Comparison of ENCODE assay signal across 1 cellular context in genomic region chr2:101145406-101145805, GRCh38.
TF ChIP-seq lines count a peak whose summit lies in the region.

No MANE protein-coding gene starts in this region.

TF ChIP-seq in HEK293, 187 proteins besides CTCF, POLR2A, EP300 and RAD21 (continued from another document):
- no peak for TF ChIP-seq ZSCAN4 (tag by site-specific recombination; IDR thresholded peaks at IDR 0.05)
- peak; percentile 64 for TF ChIP-seq PRDM1 (tag by site-specific recombination; IDR thresholded peaks at IDR 0.05)
- TF ChIP-seq SCRT2 (tag by site-specific recombination; IDR thresholded peaks at IDR 0.05), result peak; percentile 87
- no peak for TF ChIP-seq ZSCAN30 (tag by site-specific recombination; IDR thresholded peaks at IDR 0.05)
- TF ChIP-seq PRDM4 (tag by site-specific recombination; IDR thresholded peaks at IDR 0.05), result peak; percentile 78
- no peak for TF ChIP-seq ZNF791 (tag by site-specific recombination; IDR thresholded peaks at IDR 0.05)
- TF ChIP-seq ZNF175 (tag by site-specific recombination; IDR thresholded peaks at IDR 0.05), result no peak
- TF ChIP-seq ZNF302 (tag by site-specific recombination; IDR thresholded peaks at IDR 0.05; ENCODE audit: low read depth), result no peak
- TF ChIP-seq ZNF16 (tag by site-specific recombination; IDR thresholded peaks at IDR 0.05; ENCODE audit: low read depth), result no peak
- no peak for TF ChIP-seq ZNF19 (tag by site-specific recombination; IDR thresholded peaks at IDR 0.05; ENCODE audit: low read depth)
- no peak for TF ChIP-seq ZNF639 (tag by site-specific recombination; IDR thresholded peaks at IDR 0.05)
- no peak for TF ChIP-seq ZNF704 (tag by site-specific recombination; IDR thresholded peaks at IDR 0.05)
- peak; percentile 33; the same call in 1 of the 2 replicates for TF ChIP-seq ZIC2 (tag by site-specific recombination; IDR thresholded peaks at IDR 0.05)
- TF ChIP-seq IKZF3 (tag by site-specific recombination; IDR thresholded peaks at IDR 0.05), result 0 out of 2 replicates have a peak, but pooled peaks have one; percentile 33
- TF ChIP-seq ZNF792 (tag by site-specific recombination; IDR thresholded peaks at IDR 0.05), result no peak
- TF ChIP-seq ZNF776 (tag by site-specific recombination; IDR thresholded peaks at IDR 0.05; ENCODE audit: borderline replicate concordance), result no peak
- no peak for TF ChIP-seq KLF17 (tag by site-specific recombination; IDR thresholded peaks at IDR 0.05)
- no peak for TF ChIP-seq ZNF132 (tag by site-specific recombination; IDR thresholded peaks at IDR 0.05; ENCODE audit: borderline replicate concordance)
- no peak for TF ChIP-seq ZNF596 (tag by site-specific recombination; IDR thresholded peaks at IDR 0.05)
- TF ChIP-seq ZNF658 (tag by site-specific recombination; IDR thresholded peaks at IDR 0.05), result no peak
